In genomic region chr18:12890500-12890899, GRCh38 we compare ENCODE assay signal across 1 cellular context.
A peak's percentile ranks its signal among the peaks of the same experiment; 100 is the strongest.
TF ChIP-seq lines count a peak whose summit lies in the region.

No MANE protein-coding gene starts in this region.

TF ChIP-seq in HepG2, 621 proteins besides CTCF, POLR2A, EP300 and RAD21 (continued from another document):
- TF ChIP-seq ZFP91 (CRISPR knock-in tag; IDR thresholded peaks at IDR 0.05; ENCODE audit: borderline replicate concordance) (peak; percentile 35), JUNB (CRISPR knock-in tag; IDR thresholded peaks at IDR 0.05; ENCODE audit: borderline replicate concordance) (no peak), STAG1 (CRISPR knock-in tag; IDR thresholded peaks at IDR 0.05) (peak; percentile 42), ZNF180 (CRISPR knock-in tag; IDR thresholded peaks at IDR 0.05; ENCODE audit: borderline replicate concordance, low read depth) (no peak), GATA4 (IDR thresholded peaks at IDR 0.05; ENCODE audit: borderline replicate concordance, low read depth) (no peak), ZBTB3 (CRISPR knock-in tag; IDR thresholded peaks at IDR 0.05; ENCODE audit: borderline replicate concordance, low read depth) (no peak), ZNF530 (CRISPR knock-in tag; IDR thresholded peaks at IDR 0.05; ENCODE audit: low read depth) (no peak), ATF5 (CRISPR knock-in tag; IDR thresholded peaks at IDR 0.05; ENCODE audit: low read depth) (no peak), PHF21A (CRISPR knock-in tag; IDR thresholded peaks at IDR 0.05) (no peak)
- TF ChIP-seq, protein P1, sequence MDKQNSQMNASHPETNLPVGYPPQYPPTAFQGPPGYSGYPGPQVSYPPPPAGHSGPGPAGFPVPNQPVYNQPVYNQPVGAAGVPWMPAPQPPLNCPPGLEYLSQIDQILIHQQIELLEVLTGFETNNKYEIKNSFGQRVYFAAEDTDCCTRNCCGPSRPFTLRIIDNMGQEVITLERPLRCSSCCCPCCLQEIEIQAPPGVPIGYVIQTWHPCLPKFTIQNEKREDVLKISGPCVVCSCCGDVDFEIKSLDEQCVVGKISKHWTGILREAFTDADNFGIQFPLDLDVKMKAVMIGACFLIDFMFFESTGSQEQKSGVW (CRISPR knock-in tag; IDR thresholded peaks at IDR 0.05; ENCODE audit: borderline replicate concordance) = no peak
- TF ChIP-seq, protein P2, sequence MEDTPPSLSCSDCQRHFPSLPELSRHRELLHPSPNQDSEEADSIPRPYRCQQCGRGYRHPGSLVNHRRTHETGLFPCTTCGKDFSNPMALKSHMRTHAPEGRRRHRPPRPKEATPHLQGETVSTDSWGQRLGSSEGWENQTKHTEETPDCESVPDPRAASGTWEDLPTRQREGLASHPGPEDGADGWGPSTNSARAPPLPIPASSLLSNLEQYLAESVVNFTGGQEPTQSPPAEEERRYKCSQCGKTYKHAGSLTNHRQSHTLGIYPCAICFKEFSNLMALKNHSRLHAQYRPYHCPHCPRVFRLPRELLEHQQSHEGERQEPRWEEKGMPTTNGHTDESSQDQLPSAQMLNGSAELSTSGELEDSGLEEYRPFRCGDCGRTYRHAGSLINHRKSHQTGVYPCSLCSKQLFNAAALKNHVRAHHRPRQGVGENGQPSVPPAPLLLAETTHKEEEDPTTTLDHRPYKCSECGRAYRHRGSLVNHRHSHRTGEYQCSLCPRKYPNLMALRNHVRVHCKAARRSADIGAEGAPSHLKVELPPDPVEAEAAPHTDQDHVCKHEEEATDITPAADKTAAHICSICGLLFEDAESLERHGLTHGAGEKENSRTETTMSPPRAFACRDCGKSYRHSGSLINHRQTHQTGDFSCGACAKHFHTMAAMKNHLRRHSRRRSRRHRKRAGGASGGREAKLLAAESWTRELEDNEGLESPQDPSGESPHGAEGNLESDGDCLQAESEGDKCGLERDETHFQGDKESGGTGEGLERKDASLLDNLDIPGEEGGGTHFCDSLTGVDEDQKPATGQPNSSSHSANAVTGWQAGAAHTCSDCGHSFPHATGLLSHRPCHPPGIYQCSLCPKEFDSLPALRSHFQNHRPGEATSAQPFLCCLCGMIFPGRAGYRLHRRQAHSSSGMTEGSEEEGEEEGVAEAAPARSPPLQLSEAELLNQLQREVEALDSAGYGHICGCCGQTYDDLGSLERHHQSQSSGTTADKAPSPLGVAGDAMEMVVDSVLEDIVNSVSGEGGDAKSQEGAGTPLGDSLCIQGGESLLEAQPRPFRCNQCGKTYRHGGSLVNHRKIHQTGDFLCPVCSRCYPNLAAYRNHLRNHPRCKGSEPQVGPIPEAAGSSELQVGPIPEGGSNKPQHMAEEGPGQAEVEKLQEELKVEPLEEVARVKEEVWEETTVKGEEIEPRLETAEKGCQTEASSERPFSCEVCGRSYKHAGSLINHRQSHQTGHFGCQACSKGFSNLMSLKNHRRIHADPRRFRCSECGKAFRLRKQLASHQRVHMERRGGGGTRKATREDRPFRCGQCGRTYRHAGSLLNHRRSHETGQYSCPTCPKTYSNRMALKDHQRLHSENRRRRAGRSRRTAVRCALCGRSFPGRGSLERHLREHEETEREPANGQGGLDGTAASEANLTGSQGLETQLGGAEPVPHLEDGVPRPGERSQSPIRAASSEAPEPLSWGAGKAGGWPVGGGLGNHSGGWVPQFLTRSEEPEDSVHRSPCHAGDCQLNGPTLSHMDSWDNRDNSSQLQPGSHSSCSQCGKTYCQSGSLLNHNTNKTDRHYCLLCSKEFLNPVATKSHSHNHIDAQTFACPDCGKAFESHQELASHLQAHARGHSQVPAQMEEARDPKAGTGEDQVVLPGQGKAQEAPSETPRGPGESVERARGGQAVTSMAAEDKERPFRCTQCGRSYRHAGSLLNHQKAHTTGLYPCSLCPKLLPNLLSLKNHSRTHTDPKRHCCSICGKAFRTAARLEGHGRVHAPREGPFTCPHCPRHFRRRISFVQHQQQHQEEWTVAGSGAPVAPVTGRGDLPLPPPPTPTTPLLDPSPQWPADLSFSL (CRISPR knock-in tag; IDR thresholded peaks at IDR 0.05) = no peak
